In the genomic region with DNA sequence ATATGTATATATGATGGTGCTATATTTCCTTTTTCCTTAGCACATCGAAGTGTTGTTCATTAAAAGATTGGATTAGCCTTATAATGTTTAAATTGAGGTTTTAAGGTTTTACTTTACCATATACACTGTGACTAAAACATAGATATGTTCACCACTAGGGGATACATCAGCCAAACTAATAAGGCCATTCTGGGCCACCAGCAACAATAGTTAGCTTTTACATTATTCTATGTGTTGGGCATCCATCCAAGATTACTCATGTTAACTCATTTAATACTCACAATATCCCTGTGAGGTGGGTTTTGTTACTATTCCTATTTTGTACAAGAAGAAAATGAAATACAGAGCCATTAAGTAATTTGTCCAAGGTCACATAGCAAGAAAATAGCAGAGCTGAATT, we compare ENCODE assay signal across 13 cellular contexts.
DNase-seq lines count a peak whose midpoint lies in the region; ATAC-seq, FAIRE-seq and TF ChIP-seq lines count a peak whose summit lies in the region.
"Had no signal": no experiment of that assay in that cellular context is flagged by ENCODE, and none has a peak within 500 bp of the region (broad histone marks: within the 10 kb centered on the region; RNA-seq: fewer than 3 reads in every experiment).

No MANE protein-coding gene starts in this region.

- H3K27ac Mint-ChIP-seq in neural crest cell (ENCODE audit: unreplicated experiment): no peak overlapping the region

- no peaks in the 10 kb centered on the region for H3K27me3 ChIP-seq in bronchial epithelial cell (ENCODE audit: control insufficient read depth, insufficient read depth, low read length)
- H3K27me3 ChIP-seq: cardiac muscle cell, esophagus squamous epithelium had no signal

- H3K27ac ChIP-seq in caudate nucleus (ENCODE audit: low read depth, low read length): no peak overlapping the region
- H3K27ac ChIP-seq: cardiac muscle cell, esophagus squamous epithelium had no signal

- no peaks in the 10 kb centered on the region for H3K9me3 Mint-ChIP-seq in neural crest cell

- H3K36me3 ChIP-seq in bronchial epithelial cell (ENCODE audit: control insufficient read depth, insufficient read depth, low read length): no peaks in the 10 kb centered on the region
- H3K36me3 ChIP-seq: cardiac muscle cell, esophagus squamous epithelium had no signal

- DNase-seq in ELR (ENCODE audit: low read depth) (peak; percentile 73), NAMALWA (ENCODE audit: low spot score) (peak; percentile 7), bronchial epithelial cell (ENCODE audit: low read depth) (peak; percentile 68), neural crest cell (ENCODE audit: low read depth, low spot score) (no peak), caudate nucleus (lab: John Stamatoyannopoulos, UW) (no peak), head of caudate nucleus (no peak)
- DNase-seq: activated CD4-positive, alpha-beta T cell treated with anti-CD3 and anti-CD28 coated beads, Interleukin-2, amount 50 U/mL, for 1 hour; activated effector memory CD4-positive, alpha-beta T cell treated with Interleukin-2 at 50 U/mL for 16 hours; esophagus squamous epithelium; T-helper 1 cell had no signal

- TF ChIP-seq CTCF in bronchial epithelial cell (IDR thresholded peaks at IDR 0.05; ENCODE audit: insufficient read depth, low read length, severe bottlenecking) (no peak), neural crest cell (conservative IDR thresholded peaks at IDR 0.05) (peak; percentile 25)

- no peaks in the 10 kb centered on the region for H3K27me3 Mint-ChIP-seq in neural crest cell (ENCODE audit: low read depth)

- intact Hi-C loops in head of caudate nucleus (cut with DNase I): no loop called here

- no peak for ATAC-seq in HG03439 (IDR thresholded peaks at IDR 0.05; ENCODE audit: unreplicated experiment)

- no peak overlapping the region for H3K4me3 ChIP-seq in bronchial epithelial cell (ENCODE audit: low read depth, low read length)
- H3K4me3 ChIP-seq: cardiac muscle cell, esophagus squamous epithelium had no signal

- FAIRE-seq in bronchial epithelial cell (lab: Jason Lieb, UNC): no peak
- FAIRE-seq: GM19239 had no signal

- H3K36me3 Mint-ChIP-seq in neural crest cell (ENCODE audit: low read depth): no peaks in the 10 kb centered on the region

- H3K4me1 Mint-ChIP-seq in neural crest cell: no peaks in the 10 kb centered on the region

- H3K4me3 Mint-ChIP-seq in neural crest cell: no peak overlapping the region

Comparison
In these comparisons a context has a peak if more than half of its experiments do, and no peak if none do; other contexts are left out.
1. DNase-seq: peak in ELR (single experiment), NAMALWA (single experiment) and bronchial epithelial cell (single experiment); none in neural crest cell (single experiment), caudate nucleus (0 of 61) and head of caudate nucleus (0 of 42).